ENCODE assay signal across 1 cellular context in genomic region chr2:98444436-98445166, GRCh38.
TF ChIP-seq lines count a peak whose summit lies in the region.

TSS of gene INPP4A (plus strand) at chr2:98444858. CDS start at chr2:98520049, 75,191 bp downstream.

TF ChIP-seq in K562, 482 proteins besides CTCF, POLR2A, EP300 and RAD21 (continued from another document):
- peak; percentile 55; the same call in 1 of the 2 replicates for TF ChIP-seq ZNF592 (IDR thresholded peaks at IDR 0.05)
- peak; percentile 43 for TF ChIP-seq KDM5B (IDR thresholded peaks at IDR 0.05; ENCODE audit: insufficient replicate concordance, low read depth, low read length)
- peak; percentile 83 for TF ChIP-seq RB1 (IDR thresholded peaks at IDR 0.05; ENCODE audit: low read depth)
- TF ChIP-seq MAZ (CRISPR knock-in tag; conservative IDR thresholded peaks at IDR 0.05 in 1 of 2, IDR thresholded peaks at IDR 0.05 in 1 of 2): peak; percentile 23 to 54; a peak in 1 of 4 replicates
- TF ChIP-seq E2F6 (IDR thresholded peaks at IDR 0.05; ENCODE audit: borderline replicate concordance in 1 of 2, extremely low read depth in 1 of 2, insufficient read depth in 1 of 2, insufficient read length in 1 of 2, low read depth in 1 of 2, low read length in 1 of 2, poor library complexity in 1 of 2, severe bottlenecking in 1 of 2): peak in 1 of 2 experiments; percentile 91
- TF ChIP-seq ZBTB2 (IDR thresholded peaks at IDR 0.05): peak; percentile 68; the same call in 1 of the 2 replicates
- TF ChIP-seq STAG1 (CRISPR knock-in tag; IDR thresholded peaks at IDR 0.05; ENCODE audit: borderline replicate concordance): no peak
- TF ChIP-seq ZNF75A (CRISPR knock-in tag; IDR thresholded peaks at IDR 0.05): no peak
- peak; percentile 71 for TF ChIP-seq VEZF1 (CRISPR knock-in tag; IDR thresholded peaks at IDR 0.05)
- TF ChIP-seq MTF1 (CRISPR knock-in tag; IDR thresholded peaks at IDR 0.05; ENCODE audit: borderline replicate concordance): 0 out of 2 replicates have a peak, but pooled peaks have one; percentile 22
- no peak for TF ChIP-seq SRSF9 (IDR thresholded peaks at IDR 0.05; ENCODE audit: borderline replicate concordance, low read depth, low read length)
- no peak for TF ChIP-seq NR2C2 (CRISPR knock-in tag; IDR thresholded peaks at IDR 0.05)
- TF ChIP-seq NR2C2 (tag; IDR thresholded peaks at IDR 0.05): peak; percentile 39; the same call in 1 of the 2 replicates
- TF ChIP-seq PHF8 (IDR thresholded peaks at IDR 0.05; ENCODE audit: borderline replicate concordance, low read length): peak; percentile 72; the same call in 1 of the 2 replicates
- TF ChIP-seq PYGO2 (tag; IDR thresholded peaks at IDR 0.05): no peak
- TF ChIP-seq ZNF311 (CRISPR knock-in tag; IDR thresholded peaks at IDR 0.05): no peak
- peak; percentile 92 to 93 for TF ChIP-seq NRF1 (conservative IDR thresholded peaks at IDR 0.05 in 1 of 2, IDR thresholded peaks at IDR 0.05 in 1 of 2)
- TF ChIP-seq SMAD4 (CRISPR knock-in tag; conservative IDR thresholded peaks at IDR 0.05): peak; percentile 86
- TF ChIP-seq ZNF407 (IDR thresholded peaks at IDR 0.05; ENCODE audit: low read depth): no peak
- peak; percentile 15; the same call in 1 of the 2 replicates for TF ChIP-seq MYC (IDR thresholded peaks at IDR 0.05; ENCODE audit: low read depth, low read length)
- no peak for TF ChIP-seq MYC (CRISPR knock-in tag; IDR thresholded peaks at IDR 0.05; ENCODE audit: borderline replicate concordance, low read depth)
TF ChIP-seq in K562: peak in this region for 40.
